In genomic region chr16:2926660-2927646, GRCh38 we compare ENCODE assay signal across 1 cellular context.
A peak's percentile ranks its signal among the peaks of the same experiment; 100 is the strongest.
TF ChIP-seq lines count a peak whose summit lies in the region.

No MANE protein-coding gene starts in this region.

TF ChIP-seq in HepG2, 621 proteins besides CTCF, POLR2A, EP300 and RAD21 (continues in another document):
- TF ChIP-seq U2AF2 (IDR thresholded peaks at IDR 0.05; ENCODE audit: low read depth, low read length) (no peak), YEATS2 (CRISPR knock-in tag; IDR thresholded peaks at IDR 0.05; ENCODE audit: borderline replicate concordance) (no peak), FOXC1 (CRISPR knock-in tag; IDR thresholded peaks at IDR 0.05; ENCODE audit: borderline replicate concordance) (no peak), ZBTB14 (CRISPR knock-in tag; IDR thresholded peaks at IDR 0.05) (peak; percentile 26; the same call in 1 of the 2 replicates), ZNF296 (CRISPR knock-in tag; conservative IDR thresholded peaks at IDR 0.05) (no peak), ZNF333 (CRISPR knock-in tag; IDR thresholded peaks at IDR 0.05; ENCODE audit: borderline replicate concordance) (no peak), MTF1 (CRISPR knock-in tag; IDR thresholded peaks at IDR 0.05) (no peak), ZBTB37 (CRISPR knock-in tag; IDR thresholded peaks at IDR 0.05) (no peak), ISL2 (CRISPR knock-in tag; IDR thresholded peaks at IDR 0.05) (peak; percentile 19; the same call in 1 of the 2 replicates), ZNF501 (CRISPR knock-in tag; IDR thresholded peaks at IDR 0.05) (no peak), FUBP1 (CRISPR knock-in tag; IDR thresholded peaks at IDR 0.05; ENCODE audit: borderline replicate concordance) (0 out of 2 replicates have a peak, but pooled peaks have one; percentile 39), AHDC1 (CRISPR knock-in tag; IDR thresholded peaks at IDR 0.05; ENCODE audit: borderline replicate concordance) (no peak), SMC3 (IDR thresholded peaks at IDR 0.05; ENCODE audit: low read length) (peak; percentile 72), STAG1 (CRISPR knock-in tag; IDR thresholded peaks at IDR 0.05) (peak; percentile 86), ZNF276 (CRISPR knock-in tag; IDR thresholded peaks at IDR 0.05; ENCODE audit: low read depth) (no peak), KDM5B (CRISPR knock-in tag; IDR thresholded peaks at IDR 0.05; ENCODE audit: borderline replicate concordance) (no peak), ZNF550 (CRISPR knock-in tag; IDR thresholded peaks at IDR 0.05; ENCODE audit: borderline replicate concordance) (no peak), ETS1 (CRISPR knock-in tag; IDR thresholded peaks at IDR 0.05) (no peak), MEIS1 (CRISPR knock-in tag; IDR thresholded peaks at IDR 0.05; ENCODE audit: borderline replicate concordance) (no peak), TRIM22 (IDR thresholded peaks at IDR 0.05) (no peak), ADNP (CRISPR knock-in tag; IDR thresholded peaks at IDR 0.05) (no peak), MXD1 (CRISPR knock-in tag; IDR thresholded peaks at IDR 0.05) (no peak), TFDP2 (CRISPR knock-in tag; IDR thresholded peaks at IDR 0.05) (no peak), MLLT10 (CRISPR knock-in tag; IDR thresholded peaks at IDR 0.05) (no peak), CEBPG (CRISPR knock-in tag; IDR thresholded peaks at IDR 0.05) (no peak), ZBTB7A (CRISPR knock-in tag; IDR thresholded peaks at IDR 0.05) (no peak), CENPT (CRISPR knock-in tag; IDR thresholded peaks at IDR 0.05; ENCODE audit: low read depth) (no peak), ZNF142 (CRISPR knock-in tag; IDR thresholded peaks at IDR 0.05) (no peak), NBN (conservative IDR thresholded peaks at IDR 0.05) (no peak), RARA (CRISPR knock-in tag; IDR thresholded peaks at IDR 0.05) (no peak)
